ENCODE assay signal across 20 cellular contexts in the genomic region with DNA sequence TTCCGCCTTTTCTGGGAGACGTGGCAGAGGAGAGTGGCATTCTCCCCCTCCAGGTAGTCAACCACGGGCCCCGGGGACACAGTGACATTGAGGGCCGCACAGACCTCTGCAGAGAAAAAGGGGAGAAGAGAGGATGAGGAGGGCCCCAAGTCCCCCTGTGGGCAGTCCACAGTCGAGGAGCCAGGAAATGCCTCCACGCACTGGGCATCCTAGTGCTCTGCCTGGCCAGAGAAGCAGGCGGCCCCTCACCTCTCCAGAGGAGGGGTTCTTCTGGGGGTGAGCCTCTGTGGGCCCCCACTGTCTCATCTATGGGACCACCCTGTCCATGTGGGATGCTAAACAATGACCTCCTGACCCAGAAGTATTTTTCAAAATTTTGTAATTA. TPM values are rescaled to one million over a fixed set of nuclear protein-coding genes. Genes with fewer than 3 reads are reported as not detected.
DNase-seq lines count a peak whose midpoint lies in the region; ATAC-seq and TF ChIP-seq lines count a peak whose summit lies in the region.
"Had no signal": no experiment of that assay in that cellular context is flagged by ENCODE, and none has a peak within 500 bp of the region (broad histone marks: within the 10 kb centered on the region; RNA-seq: fewer than 3 reads in every experiment).

No MANE protein-coding gene starts in this region.

- H3K27me3 ChIP-seq in osteoblast (ENCODE audit: insufficient read depth, low read length) (no peaks in the 10 kb centered on the region), WERI-Rb-1 (ENCODE audit: insufficient read depth, low read depth, severe bottlenecking) (peaks cover 15% of the 10 kb centered on the region)
- H3K27me3 ChIP-seq: BE2C had no signal

- no peaks in the 10 kb centered on the region for H3K36me3 Mint-ChIP-seq in nephron progenitor cell (ENCODE audit: low read depth)

- no peaks in the 10 kb centered on the region for H3K9me3 ChIP-seq in osteoblast (ENCODE audit: low read depth, low read length)
- H3K9me3 ChIP-seq in WERI-Rb-1 (ENCODE audit: severe bottlenecking): no peaks in the 10 kb centered on the region
- H3K9me3 ChIP-seq: BE2C had no signal

- H3K4me3 Mint-ChIP-seq in stimulated activated naive CD8-positive, alpha-beta T cell treated with anti-CD3 and anti-CD28 coated beads, Interleukin-15, amount 100 ng/mL, for 72 hours: no peak overlapping the region
- no peak overlapping the region for H3K4me3 Mint-ChIP-seq in nephron progenitor cell
- H3K4me3 Mint-ChIP-seq: CD4-positive, alpha-beta T cell had no signal

- H3K4me1 Mint-ChIP-seq in stimulated activated naive CD8-positive, alpha-beta T cell treated with anti-CD3 and anti-CD28 coated beads, Interleukin-15, amount 100 ng/mL, for 72 hours: no peaks in the 10 kb centered on the region
- peaks cover 21% of the 10 kb centered on the region for H3K4me1 Mint-ChIP-seq in nephron progenitor cell

- peak overlapping the region; percentile 10 to 60 for H3K27ac Mint-ChIP-seq in stimulated activated naive CD8-positive, alpha-beta T cell treated with anti-CD3 and anti-CD28 coated beads, Interleukin-15, amount 100 ng/mL, for 72 hours
- H3K27ac Mint-ChIP-seq in nephron progenitor cell: no peak overlapping the region
- H3K27ac Mint-ChIP-seq: CD4-positive, alpha-beta T cell had no signal

- H3K9me3 Mint-ChIP-seq in stimulated activated naive CD8-positive, alpha-beta T cell treated with anti-CD3 and anti-CD28 coated beads, Interleukin-15, amount 100 ng/mL, for 72 hours: peaks cover 0 to 7% of the 10 kb centered on the region in 2 donors
- H3K9me3 Mint-ChIP-seq in nephron progenitor cell: no peaks in the 10 kb centered on the region
- H3K9me3 Mint-ChIP-seq: CD4-positive, alpha-beta T cell had no signal

- no peak overlapping the region for H3K4me3 ChIP-seq in coronary artery
- no peak overlapping the region for H3K4me3 ChIP-seq in osteoblast (ENCODE audit: insufficient read depth, low read length)
- no peak overlapping the region for H3K4me3 ChIP-seq in WERI-Rb-1 (ENCODE audit: low read depth, low read length)
- H3K4me3 ChIP-seq: GM23248 had no signal

- H3K4me2 ChIP-seq in osteoblast (ENCODE audit: insufficient read depth, low read length): no peak overlapping the region

- H3K36me3 ChIP-seq in osteoblast (ENCODE audit: insufficient read depth, low read length): no peaks in the 10 kb centered on the region
- H3K36me3 ChIP-seq in WERI-Rb-1: no peaks in the 10 kb centered on the region
- H3K36me3 ChIP-seq: BE2C had no signal

- H3K27me3 Mint-ChIP-seq in stimulated activated naive CD8-positive, alpha-beta T cell treated with anti-CD3 and anti-CD28 coated beads, Interleukin-15, amount 100 ng/mL, for 72 hours: peaks cover 28% of the 10 kb centered on the region
- H3K27me3 Mint-ChIP-seq in nephron progenitor cell (ENCODE audit: low read depth, poor library complexity): peaks cover 34% of the 10 kb centered on the region
- H3K27me3 Mint-ChIP-seq: CD4-positive, alpha-beta T cell had no signal

- peaks cover 15% of the 10 kb centered on the region for H4K20me1 ChIP-seq in osteoblast (ENCODE audit: insufficient read depth, low read length)

- no peak for ATAC-seq in stimulated activated naive CD8-positive, alpha-beta T cell treated with anti-CD3 and anti-CD28 coated beads, Interleukin-15, amount 100 ng/mL, for 72 hours
- no peak for ATAC-seq in stimulated activated naive CD8-positive, alpha-beta T cell treated with anti-CD3 and anti-CD28 coated beads, Interleukin-15, Interleukin-2, amounts not matched to agents 100 U/mL and 50 U/mL, for 24 hours

- TF ChIP-seq CTCF in coronary artery (IDR thresholded peaks at IDR 0.05): no peak
- no peak for TF ChIP-seq CTCF in osteoblast (IDR thresholded peaks at IDR 0.05; ENCODE audit: extremely low read depth, low read depth, low read length)
- no peak for TF ChIP-seq CTCF in nephron progenitor cell (IDR thresholded peaks at IDR 0.05)
- TF ChIP-seq CTCF in WERI-Rb-1 (IDR thresholded peaks at IDR 0.05; ENCODE audit: low read depth, low read length): no peak

- peak overlapping the region; percentile 76 to 97 for H3K27ac ChIP-seq in coronary artery
- no peak overlapping the region for H3K27ac ChIP-seq in osteoblast (ENCODE audit: low read depth, low read length)
- no peak overlapping the region for H3K27ac ChIP-seq in WERI-Rb-1
- H3K27ac ChIP-seq: GM23248 had no signal

- peaks cover 3% of the 10 kb centered on the region for H3K4me1 ChIP-seq in osteoblast (ENCODE audit: insufficient read depth, low read length)
- H3K4me1 ChIP-seq: Caco-2 had no signal

- no peak overlapping the region for H2AFZ ChIP-seq in osteoblast (ENCODE audit: low read length)
- H2AFZ ChIP-seq: GM23248 had no signal

- DNase-seq in stimulated activated naive CD8-positive, alpha-beta T cell treated with anti-CD3 and anti-CD28 coated beads, Interleukin-15, amount 100 ng/mL, for 72 hours: no peak
- no peak for DNase-seq in stimulated activated naive CD8-positive, alpha-beta T cell treated with anti-CD3 and anti-CD28 coated beads, Interleukin-15, Interleukin-2, amounts not matched to agents 100 U/mL and 50 U/mL, for 24 hours
- DNase-seq in coronary artery (ENCODE audit: low spot score): no peak
- peak; percentile 34 for DNase-seq in osteoblast (ENCODE audit: insufficient read length, low spot score, missing footprints)
- no peak for DNase-seq in NCI-H1092 treated with DMSO at 0.1 percent for 48 hours (lab: John Stamatoyannopoulos, UW)
- no peak for DNase-seq in nephron progenitor cell
- DNase-seq in WERI-Rb-1: no peak
- DNase-seq: BE2C; C1 segment of cervical spinal cord; Caco-2; CD4-positive, alpha-beta T cell; DMS153; DMS79; GDM1; GM23248; HCEC 1CT had no signal

- peaks cover 16% of the 10 kb centered on the region for H3K79me2 ChIP-seq in osteoblast (ENCODE audit: insufficient read depth, low read length)

RNA-seq across cellular contexts. Expression of gene VSTM4, which starts 7.4 kb away (rescaled TPM):
- 10.1 and 14.1 TPM in 2 replicates for total RNA-seq in osteoblast
- total RNA-seq: Caco-2, HT-29 had no signal

RNA-seq across cellular contexts. Expression of gene FAM170B, which starts 25.9 kb away (rescaled TPM):
- total RNA-seq in osteoblast: not detected in 2 replicates
- total RNA-seq: A172; Caco-2; CD4-positive, alpha-beta T cell; Daoy; GM23248; H4; HT-29 had no signal

Comparison
In these comparisons a context has a peak if more than half of its experiments do, and no peak if none do; other contexts are left out.
1. H3K27ac ChIP-seq: peak in coronary artery (2 of 2); none in osteoblast (single experiment) and WERI-Rb-1 (single experiment).